6 cellular contexts compared by ENCODE assay signal in genomic region chr12:6494351-6494743, GRCh38. TPM values are rescaled to one million over a fixed set of nuclear protein-coding genes. Genes with fewer than 3 reads are reported as not detected.
DNase-seq lines count a peak whose midpoint lies in the region; ATAC-seq and TF ChIP-seq lines count a peak whose summit lies in the region.

No MANE protein-coding gene starts in this region.

- no peak overlapping the region for H3K14ac ChIP-seq in mesenchymal stem cell (ENCODE audit: low read length in 2 of 2)

- no peak overlapping the region for H2AFZ ChIP-seq in mesenchymal stem cell (ENCODE audit: low read depth, low read length)

- no peaks in the 10 kb centered on the region for H3K9me3 Mint-ChIP-seq in WTC11

- ATAC-seq in WTC11 = no peak
- no peak for ATAC-seq in GM21723 (IDR thresholded peaks at IDR 0.05; ENCODE audit: unreplicated experiment)

- peak overlapping the region; percentile 93 for H3K4me3 Mint-ChIP-seq in WTC11

- no peaks in the 10 kb centered on the region for H3K9me3 ChIP-seq in mesenchymal stem cell (ENCODE audit: control insufficient read depth, low read length)

- H3K36me3 Mint-ChIP-seq in WTC11 = peaks cover 52% of the 10 kb centered on the region

- peak overlapping the region; percentile 94 for H3K27ac Mint-ChIP-seq in WTC11

- H3K4me2 ChIP-seq in mesenchymal stem cell (ENCODE audit: low read length, poor library complexity, severe bottlenecking) = peak overlapping the region; percentile 90

- H2BK12ac ChIP-seq in mesenchymal stem cell (ENCODE audit: low read length in 2 of 2) = no peak overlapping the region

- H2AK5ac ChIP-seq in mesenchymal stem cell (ENCODE audit: low read length, severe bottlenecking) = no peak overlapping the region

- no peak overlapping the region for H3K23ac ChIP-seq in mesenchymal stem cell (ENCODE audit: low read length in 2 of 2)

- H3K4me3 ChIP-seq in HFF-Myc (replicated peaks; ENCODE audit: low read depth, low read length) (peak overlapping the region; percentile 82), mesenchymal stem cell (ENCODE audit: insufficient read depth in 1 of 2, low read depth in 1 of 2, low read length in 2 of 2) (peak overlapping the region in 1 of 2 experiments; percentile 94)

- no peak overlapping the region for H3K4ac ChIP-seq in mesenchymal stem cell (ENCODE audit: low read depth in 1 of 2, low read length in 2 of 2)

- H3K27ac ChIP-seq in mesenchymal stem cell (ENCODE audit: low read length, poor library complexity, severe bottlenecking) = peak overlapping the region; percentile 49

- no peaks in the 10 kb centered on the region for H3K4me1 ChIP-seq in mesenchymal stem cell (ENCODE audit: control insufficient read depth, insufficient read depth, low read depth, low read length)

- no peak for TF ChIP-seq CTCF in HFF-Myc (IDR thresholded peaks at IDR 0.05; ENCODE audit: low read depth, low read length, missing control alignments)
- no peak for TF ChIP-seq CTCF in WTC11 (IDR thresholded peaks at IDR 0.05)

- peaks cover 20 to 47% of the 10 kb centered on the region in 2 experiments for H3K36me3 ChIP-seq in mesenchymal stem cell (ENCODE audit: control insufficient read depth in 1 of 2, insufficient read depth in 2 of 2, low read depth in 1 of 2, low read length in 2 of 2)

- WGBS in mesenchymal stem cell = 0% methylated on average over 4 of the region's 7 CpGs

- no peak overlapping the region for H4K8ac ChIP-seq in mesenchymal stem cell (ENCODE audit: low read length)

- peak overlapping the region; percentile 75 for H3K9ac ChIP-seq in mesenchymal stem cell (ENCODE audit: low read length)

- no peak overlapping the region for H2BK15ac ChIP-seq in mesenchymal stem cell (ENCODE audit: low read depth, poor library complexity, severe bottlenecking)

- POLR2A ChIA-PET in WTC11 (lab: Charles Lee) = interaction anchor here (0.9 to 1.0 kb wide), 2 partner anchors 24 to 40 kb away, joined by 3 to 4 read pairs; partner anchors contain the start of genes GAPDH and VAMP1

- peaks cover 33% of the 10 kb centered on the region for H3K79me1 ChIP-seq in mesenchymal stem cell (replicated peaks; ENCODE audit: low read length, poor library complexity, severe bottlenecking)

- no peaks in the 10 kb centered on the region for H3K27me3 Mint-ChIP-seq in WTC11 (ENCODE audit: low read depth)

- no peak overlapping the region for H2BK120ac ChIP-seq in mesenchymal stem cell (ENCODE audit: low read depth, low read length)

- H4K91ac ChIP-seq in mesenchymal stem cell (ENCODE audit: low read length) = no peak overlapping the region

- DNase-seq in HFF-Myc (ENCODE audit: extremely low read depth, low read depth) (no peak), WTC11 (ENCODE audit: low spot score) (no peak), mesenchymal stem cell (no peak), CD1c-positive myeloid dendritic cell (ENCODE audit: extremely low spot score) (no peak), NCI-H1105 treated with DMSO at 0.1 percent for 48 hours (lab: John Stamatoyannopoulos, UW) (no peak)

- H3K4me1 Mint-ChIP-seq in WTC11 = peaks cover 25% of the 10 kb centered on the region

- CTCF ChIA-PET in WTC11 (lab: Charles Lee) = interaction anchor here (0.6 to 1.9 kb wide), 2 partner anchors 12 to 44 kb away, joined by 3 to 5 read pairs; no protein-coding TSS in a partner anchor

- no peak overlapping the region for H3K18ac ChIP-seq in mesenchymal stem cell (ENCODE audit: low read depth in 1 of 2, low read length in 2 of 2)

- H3K27me3 ChIP-seq in mesenchymal stem cell (ENCODE audit: control insufficient read depth in 1 of 2, insufficient read depth in 1 of 2, low read length in 2 of 2) = no peaks in the 10 kb centered on the region

- H2BK5ac ChIP-seq in mesenchymal stem cell (ENCODE audit: low read depth, low read length, poor library complexity, severe bottlenecking) = no peak overlapping the region

TF ChIP-seq in WTC11, 78 proteins besides CTCF, POLR2A, EP300 and RAD21:
- no peak for TF ChIP-seq NFATC4 (CRISPR knock-in tag; IDR thresholded peaks at IDR 0.05)
- TF ChIP-seq CREM (CRISPR knock-in tag; IDR thresholded peaks at IDR 0.05) = no peak
- TF ChIP-seq AR (CRISPR knock-in tag; IDR thresholded peaks at IDR 0.05) = 0 out of 2 replicates have a peak, but pooled peaks have one; percentile 44
- no peak for TF ChIP-seq CREB1 (CRISPR knock-in tag; IDR thresholded peaks at IDR 0.05)
- TF ChIP-seq, protein P1, sequence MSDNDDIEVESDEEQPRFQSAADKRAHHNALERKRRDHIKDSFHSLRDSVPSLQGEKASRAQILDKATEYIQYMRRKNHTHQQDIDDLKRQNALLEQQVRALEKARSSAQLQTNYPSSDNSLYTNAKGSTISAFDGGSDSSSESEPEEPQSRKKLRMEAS (CRISPR knock-in tag; IDR thresholded peaks at IDR 0.05) = no peak

RNA-seq across cellular contexts. Expression of gene NCAPD2, which starts 0.4 kb away (rescaled TPM):
- total RNA-seq in WTC11 (2021) = 131 to 141 TPM (median 133 TPM) in 3 replicates
- polyA plus RNA-seq in mesenchymal stem cell (2013, experiment 1 of 2) = 11.7 TPM
- 11.1 TPM for polyA plus RNA-seq in mesenchymal stem cell (2013, experiment 2 of 2)

RNA-seq across cellular contexts. Expression of gene MRPL51, which starts 1.3 kb away (rescaled TPM):
- total RNA-seq in WTC11 (2021) = 285 to 290 TPM (median 288 TPM) in 3 replicates
- polyA plus RNA-seq in mesenchymal stem cell (2013, experiment 1 of 2) = 573 TPM
- polyA plus RNA-seq in mesenchymal stem cell (2013, experiment 2 of 2) = 577 TPM

RNA-seq across cellular contexts. Expression of gene VAMP1, which starts 23.9 kb away (rescaled TPM):
- 12.8 to 14.3 TPM (median 13.8 TPM) in 3 replicates for total RNA-seq in WTC11 (2021)
- polyA plus RNA-seq in mesenchymal stem cell (2013, experiment 1 of 2) = 8.0 TPM
- 8.6 TPM for polyA plus RNA-seq in mesenchymal stem cell (2013, experiment 2 of 2)

RNA-seq across cellular contexts. Expression of gene GAPDH, which starts 40.0 kb away (rescaled TPM):
- total RNA-seq in WTC11 (2021) = 4,276 to 4,694 TPM (median 4,682 TPM) in 3 replicates
- 4,502 TPM for polyA plus RNA-seq in mesenchymal stem cell (2013, experiment 1 of 2)
- 4,557 TPM for polyA plus RNA-seq in mesenchymal stem cell (2013, experiment 2 of 2)

RNA-seq across cellular contexts. Expression of gene TAPBPL, which starts 42.5 kb away (rescaled TPM):
- 0.98 to 1.3 TPM (median 1.1 TPM) in 3 replicates for total RNA-seq in WTC11 (2021)
- 10.9 TPM for polyA plus RNA-seq in mesenchymal stem cell (2013, experiment 1 of 2)
- polyA plus RNA-seq in mesenchymal stem cell (2013, experiment 2 of 2) = 10.7 TPM
